In the genomic region with DNA sequence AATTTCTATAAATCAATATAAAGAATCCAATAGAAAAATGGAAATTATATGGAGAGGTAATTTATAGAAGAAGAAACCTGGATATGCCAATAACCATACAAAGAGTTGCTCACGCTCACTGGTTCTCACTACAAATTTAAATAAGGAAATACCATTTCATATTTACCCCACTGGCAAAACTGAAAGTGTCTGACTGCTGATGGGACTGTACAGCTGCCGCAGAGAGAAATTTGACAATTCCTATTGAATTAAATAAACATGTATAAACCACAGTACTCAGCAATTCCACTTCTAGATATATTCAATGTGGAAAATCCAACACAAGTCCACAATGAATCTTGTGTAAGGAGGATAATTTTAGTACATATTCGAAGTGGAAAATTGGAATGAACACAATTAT, we compare ENCODE assay signal across 25 cellular contexts.
DNase-seq lines count a peak whose midpoint lies in the region; ATAC-seq and TF ChIP-seq lines count a peak whose summit lies in the region.
"Had no signal": no experiment of that assay in that cellular context is flagged by ENCODE, and none has a peak within 500 bp of the region (broad histone marks: within the 10 kb centered on the region; RNA-seq: fewer than 3 reads in every experiment).

No MANE protein-coding gene starts in this region.

- BruUV-seq in Calu3 (replicated peaks; lab: Mats Ljungman, UMichigan): no TSS peak

- 91 to 96% methylated on average over 3 of the region's 3 CpGs for WGBS in heart right ventricle, 2 donors

- H3K36me3 Mint-ChIP-seq in osteocyte (ENCODE audit: unreplicated experiment): no peaks in the 10 kb centered on the region
- no peaks in the 10 kb centered on the region for H3K36me3 Mint-ChIP-seq in Calu3 (ENCODE audit: insufficient read depth, unreplicated experiment)
- H3K36me3 Mint-ChIP-seq: CD8-positive, alpha-beta T cell had no signal

- H3K9me3 ChIP-seq in heart right ventricle: no peaks in the 10 kb centered on the region
- H3K9me3 ChIP-seq: A549; BLaER1 treated with 17β-estradiol and CSF1 and Interleukin-3, amounts not matched to agents 10 nM and 100 nM; Caco-2 had no signal

- DNase-seq in LHCN-M2 (ENCODE audit: low read depth): peak; percentile 87
- DNase-seq in RPMI7951 (ENCODE audit: low read depth): peak; percentile 27
- DNase-seq in myocyte (ENCODE audit: low read depth): peak; percentile 56
- no peak for DNase-seq in osteocyte (ENCODE audit: extremely low spot score, unreplicated experiment)
- no peak for DNase-seq in heart right ventricle
- DNase-seq in KG1 (lab: John Stamatoyannopoulos, UW): no peak
- DNase-seq in Calu3: no peak
- DNase-seq in caudate nucleus (lab: John Stamatoyannopoulos, UW): no peak
- DNase-seq: AML-193; Caco-2; CD4-positive, alpha-beta T cell; CD8-positive, alpha-beta T cell; DMS 273 treated with DMSO at 0.1 percent for 48 hours; DMS153; DMS53; DMS79; DND-41; EL; GDM1 had no signal

- TF ChIP-seq CTCF in osteocyte (IDR thresholded peaks at IDR 0.05) (no peak), heart right ventricle (IDR thresholded peaks at IDR 0.05) (no peak), Calu3 (IDR thresholded peaks at IDR 0.05; ENCODE audit: unreplicated experiment) (no peak)

- CTCF ChIA-PET in Calu3 (lab: Charles Lee): no interaction called here

- peaks cover 0 to 19% (median 8%) of the 10 kb centered on the region in 9 donors for H3K4me1 ChIP-seq in heart right ventricle
- H3K4me1 ChIP-seq: A549, Caco-2 had no signal

- peaks cover 42% of the 10 kb centered on the region for H3K4me1 Mint-ChIP-seq in osteocyte (ENCODE audit: unreplicated experiment)
- no peaks in the 10 kb centered on the region for H3K4me1 Mint-ChIP-seq in Calu3 (ENCODE audit: low read depth, unreplicated experiment)

- intact Hi-C loops in heart right ventricle (cut with DNase I) (no loop called here), Calu3 (cut with micrococcal nuclease; ENCODE audit: unreplicated experiment) (no loop called here)

- peak overlapping the region; percentile 24 for H3K27ac Mint-ChIP-seq in osteocyte (ENCODE audit: unreplicated experiment)
- no peak overlapping the region for H3K27ac Mint-ChIP-seq in Calu3 (ENCODE audit: unreplicated experiment)
- H3K27ac Mint-ChIP-seq: B cell; CD4-positive, alpha-beta T cell; CD8-positive, alpha-beta T cell had no signal

- H3K27me3 Mint-ChIP-seq in osteocyte (ENCODE audit: unreplicated experiment) (no peaks in the 10 kb centered on the region), Calu3 (ENCODE audit: unreplicated experiment) (no peaks in the 10 kb centered on the region)
- H3K27me3 Mint-ChIP-seq: B cell; CD4-positive, alpha-beta T cell had no signal

- H3K4me3 ChIP-seq in heart right ventricle: no peak overlapping the region
- H3K4me3 ChIP-seq: A549; BLaER1 treated with 17β-estradiol and CSF1 and Interleukin-3, amounts not matched to agents 10 nM and 100 nM; GM12878 had no signal

- H3K4me3 Mint-ChIP-seq in osteocyte (ENCODE audit: unreplicated experiment) (no peak overlapping the region), Calu3 (ENCODE audit: low read depth, unreplicated experiment) (no peak overlapping the region)
- H3K4me3 Mint-ChIP-seq: B cell; CD4-positive, alpha-beta T cell; CD8-positive, alpha-beta T cell had no signal

- H3K27me3 ChIP-seq in heart right ventricle: no peaks in the 10 kb centered on the region
- H3K27me3 ChIP-seq: BLaER1 treated with 17β-estradiol and CSF1 and Interleukin-3, amounts not matched to agents 10 nM and 100 nM had no signal

- no peak overlapping the region for H3K27ac ChIP-seq in heart right ventricle
- no peak overlapping the region for H3K27ac ChIP-seq in caudate nucleus (ENCODE audit: low read depth, low read length)
- H3K27ac ChIP-seq: 22Rv1; A549; BLaER1 treated with 17β-estradiol and CSF1 and Interleukin-3, amounts not matched to agents 10 nM and 100 nM; C4-2B had no signal

- H3K36me3 ChIP-seq in heart right ventricle: no peaks in the 10 kb centered on the region
- H3K36me3 ChIP-seq: BLaER1 treated with 17β-estradiol and CSF1 and Interleukin-3, amounts not matched to agents 10 nM and 100 nM had no signal

- H3K9me3 Mint-ChIP-seq in osteocyte (ENCODE audit: unreplicated experiment) (peaks cover 4% of the 10 kb centered on the region), Calu3 (ENCODE audit: low read depth, unreplicated experiment) (no peaks in the 10 kb centered on the region)

- no peak for ATAC-seq in heart right ventricle
- ATAC-seq: A549; CD8-positive, alpha-beta T cell; GM12878 had no signal

Comparison
In these comparisons a context has a peak if more than half of its experiments do, and no peak if none do; other contexts are left out.
1. DNase-seq: peak in LHCN-M2 (single experiment), RPMI7951 (single experiment) and myocyte (single experiment); none in osteocyte (single experiment), heart right ventricle (0 of 2), KG1 (single experiment), Calu3 (single experiment) and caudate nucleus (0 of 61).